1 cellular context compared by ENCODE assay signal in the genomic region with DNA sequence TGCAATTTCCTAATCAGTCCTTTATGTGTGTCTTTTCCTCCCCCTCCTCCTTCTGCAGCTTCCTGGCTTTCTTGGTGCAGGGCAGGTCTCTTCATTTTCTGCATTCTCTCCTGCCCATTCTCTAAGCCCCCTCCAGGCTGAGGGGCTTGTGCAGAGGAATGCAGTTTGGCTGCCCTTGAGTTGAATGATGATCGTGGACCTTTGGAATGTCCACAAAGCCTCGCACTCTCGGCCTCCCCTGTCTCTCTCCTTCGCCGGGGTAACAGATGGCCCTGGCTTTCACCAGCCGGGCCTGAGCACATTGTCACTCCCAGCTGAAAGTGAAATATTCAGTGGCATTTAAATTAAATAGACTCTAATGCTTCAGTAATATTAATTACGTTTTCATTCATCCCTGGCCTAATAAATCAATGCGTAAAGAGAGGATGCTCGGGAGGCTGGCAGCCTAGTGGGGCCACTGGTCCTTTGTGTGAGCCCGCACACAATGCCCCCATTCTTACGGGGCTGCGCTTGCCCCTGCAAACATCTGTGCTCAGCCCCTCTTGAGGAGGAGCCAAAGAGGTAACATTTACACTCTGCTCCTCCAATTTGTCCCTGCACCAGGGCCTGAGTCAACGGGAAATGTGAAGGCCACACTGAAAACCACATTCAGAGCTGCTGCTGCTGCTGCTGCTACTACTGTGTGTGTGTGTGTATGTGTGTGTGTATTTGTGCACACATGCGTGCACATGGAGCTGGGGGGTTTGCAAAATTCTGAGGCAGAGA.
TF ChIP-seq lines count a peak whose summit lies in the region.

No MANE protein-coding gene starts in this region.

TF ChIP-seq in WTC11, 78 proteins besides CTCF, POLR2A, EP300 and RAD21:
- TF ChIP-seq SMAD3 (CRISPR knock-in tag; IDR thresholded peaks at IDR 0.05; ENCODE audit: borderline replicate concordance): no peak
- TF ChIP-seq RORB (CRISPR knock-in tag; IDR thresholded peaks at IDR 0.05): no peak
- no peak for TF ChIP-seq OVOL2 (CRISPR knock-in tag; IDR thresholded peaks at IDR 0.05; ENCODE audit: borderline replicate concordance)
- TF ChIP-seq MXD4 (CRISPR knock-in tag; IDR thresholded peaks at IDR 0.05; ENCODE audit: borderline replicate concordance): no peak
- TF ChIP-seq IRF2 (CRISPR knock-in tag; IDR thresholded peaks at IDR 0.05; ENCODE audit: borderline replicate concordance, low read depth): no peak
- no peak for TF ChIP-seq KAT7 (CRISPR knock-in tag; IDR thresholded peaks at IDR 0.05; ENCODE audit: borderline replicate concordance)
- TF ChIP-seq, protein P1, sequence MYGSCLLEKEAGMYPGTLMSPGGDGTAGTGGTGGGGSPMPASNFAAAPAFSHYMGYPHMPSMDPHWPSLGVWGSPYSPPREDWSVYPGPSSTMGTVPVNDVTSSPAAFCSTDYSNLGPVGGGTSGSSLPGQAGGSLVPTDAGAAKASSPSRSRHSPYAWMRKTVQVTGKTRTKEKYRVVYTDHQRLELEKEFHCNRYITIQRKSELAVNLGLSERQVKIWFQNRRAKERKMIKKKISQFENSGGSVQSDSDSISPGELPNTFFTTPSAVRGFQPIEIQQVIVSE (CRISPR knock-in tag; IDR thresholded peaks at IDR 0.05; ENCODE audit: borderline replicate concordance): no peak
- TF ChIP-seq, protein P2, sequence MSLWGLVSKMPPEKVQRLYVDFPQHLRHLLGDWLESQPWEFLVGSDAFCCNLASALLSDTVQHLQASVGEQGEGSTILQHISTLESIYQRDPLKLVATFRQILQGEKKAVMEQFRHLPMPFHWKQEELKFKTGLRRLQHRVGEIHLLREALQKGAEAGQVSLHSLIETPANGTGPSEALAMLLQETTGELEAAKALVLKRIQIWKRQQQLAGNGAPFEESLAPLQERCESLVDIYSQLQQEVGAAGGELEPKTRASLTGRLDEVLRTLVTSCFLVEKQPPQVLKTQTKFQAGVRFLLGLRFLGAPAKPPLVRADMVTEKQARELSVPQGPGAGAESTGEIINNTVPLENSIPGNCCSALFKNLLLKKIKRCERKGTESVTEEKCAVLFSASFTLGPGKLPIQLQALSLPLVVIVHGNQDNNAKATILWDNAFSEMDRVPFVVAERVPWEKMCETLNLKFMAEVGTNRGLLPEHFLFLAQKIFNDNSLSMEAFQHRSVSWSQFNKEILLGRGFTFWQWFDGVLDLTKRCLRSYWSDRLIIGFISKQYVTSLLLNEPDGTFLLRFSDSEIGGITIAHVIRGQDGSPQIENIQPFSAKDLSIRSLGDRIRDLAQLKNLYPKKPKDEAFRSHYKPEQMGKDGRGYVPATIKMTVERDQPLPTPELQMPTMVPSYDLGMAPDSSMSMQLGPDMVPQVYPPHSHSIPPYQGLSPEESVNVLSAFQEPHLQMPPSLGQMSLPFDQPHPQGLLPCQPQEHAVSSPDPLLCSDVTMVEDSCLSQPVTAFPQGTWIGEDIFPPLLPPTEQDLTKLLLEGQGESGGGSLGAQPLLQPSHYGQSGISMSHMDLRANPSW (CRISPR knock-in tag; conservative IDR thresholded peaks at IDR 0.05; ENCODE audit: low read depth): no peak
- TF ChIP-seq, protein P3, sequence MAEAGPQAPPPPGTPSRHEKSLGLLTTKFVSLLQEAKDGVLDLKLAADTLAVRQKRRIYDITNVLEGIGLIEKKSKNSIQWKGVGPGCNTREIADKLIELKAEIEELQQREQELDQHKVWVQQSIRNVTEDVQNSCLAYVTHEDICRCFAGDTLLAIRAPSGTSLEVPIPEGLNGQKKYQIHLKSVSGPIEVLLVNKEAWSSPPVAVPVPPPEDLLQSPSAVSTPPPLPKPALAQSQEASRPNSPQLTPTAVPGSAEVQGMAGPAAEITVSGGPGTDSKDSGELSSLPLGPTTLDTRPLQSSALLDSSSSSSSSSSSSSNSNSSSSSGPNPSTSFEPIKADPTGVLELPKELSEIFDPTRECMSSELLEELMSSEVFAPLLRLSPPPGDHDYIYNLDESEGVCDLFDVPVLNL (CRISPR knock-in tag; IDR thresholded peaks at IDR 0.05; ENCODE audit: borderline replicate concordance, low read depth): no peak
- TF ChIP-seq, protein P4, sequence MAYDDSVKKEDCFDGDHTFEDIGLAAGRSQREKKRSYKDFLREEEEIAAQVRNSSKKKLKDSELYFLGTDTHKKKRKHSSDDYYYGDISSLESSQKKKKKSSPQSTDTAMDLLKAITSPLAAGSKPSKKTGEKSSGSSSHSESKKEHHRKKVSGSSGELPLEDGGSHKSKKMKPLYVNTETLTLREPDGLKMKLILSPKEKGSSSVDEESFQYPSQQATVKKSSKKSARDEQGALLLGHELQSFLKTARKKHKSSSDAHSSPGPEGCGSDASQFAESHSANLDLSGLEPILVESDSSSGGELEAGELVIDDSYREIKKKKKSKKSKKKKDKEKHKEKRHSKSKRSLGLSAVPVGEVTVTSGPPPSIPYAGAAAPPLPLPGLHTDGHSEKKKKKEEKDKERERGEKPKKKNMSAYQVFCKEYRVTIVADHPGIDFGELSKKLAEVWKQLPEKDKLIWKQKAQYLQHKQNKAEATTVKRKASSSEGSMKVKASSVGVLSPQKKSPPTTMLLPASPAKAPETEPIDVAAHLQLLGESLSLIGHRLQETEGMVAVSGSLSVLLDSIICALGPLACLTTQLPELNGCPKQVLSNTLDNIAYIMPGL (CRISPR knock-in tag; IDR thresholded peaks at IDR 0.05): no peak
- no peak for TF ChIP-seq ATF1 (CRISPR knock-in tag; IDR thresholded peaks at IDR 0.05)
- no peak for TF ChIP-seq ETV6 (CRISPR knock-in tag; IDR thresholded peaks at IDR 0.05)
- TF ChIP-seq ZNF671 (CRISPR knock-in tag; IDR thresholded peaks at IDR 0.05): no peak
- TF ChIP-seq, protein P5, sequence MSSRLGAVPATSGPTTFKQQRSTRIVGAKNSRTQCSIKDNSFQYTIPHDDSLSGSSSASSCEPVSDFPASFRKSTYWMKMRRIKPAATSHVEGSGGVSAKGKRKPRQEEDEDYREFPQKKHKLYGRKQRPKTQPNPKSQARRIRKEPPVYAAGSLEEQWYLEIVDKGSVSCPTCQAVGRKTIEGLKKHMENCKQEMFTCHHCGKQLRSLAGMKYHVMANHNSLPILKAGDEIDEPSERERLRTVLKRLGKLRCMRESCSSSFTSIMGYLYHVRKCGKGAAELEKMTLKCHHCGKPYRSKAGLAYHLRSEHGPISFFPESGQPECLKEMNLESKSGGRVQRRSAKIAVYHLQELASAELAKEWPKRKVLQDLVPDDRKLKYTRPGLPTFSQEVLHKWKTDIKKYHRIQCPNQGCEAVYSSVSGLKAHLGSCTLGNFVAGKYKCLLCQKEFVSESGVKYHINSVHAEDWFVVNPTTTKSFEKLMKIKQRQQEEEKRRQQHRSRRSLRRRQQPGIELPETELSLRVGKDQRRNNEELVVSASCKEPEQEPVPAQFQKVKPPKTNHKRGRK (CRISPR knock-in tag; IDR thresholded peaks at IDR 0.05; ENCODE audit: borderline replicate concordance): no peak
- TF ChIP-seq, protein P6, sequence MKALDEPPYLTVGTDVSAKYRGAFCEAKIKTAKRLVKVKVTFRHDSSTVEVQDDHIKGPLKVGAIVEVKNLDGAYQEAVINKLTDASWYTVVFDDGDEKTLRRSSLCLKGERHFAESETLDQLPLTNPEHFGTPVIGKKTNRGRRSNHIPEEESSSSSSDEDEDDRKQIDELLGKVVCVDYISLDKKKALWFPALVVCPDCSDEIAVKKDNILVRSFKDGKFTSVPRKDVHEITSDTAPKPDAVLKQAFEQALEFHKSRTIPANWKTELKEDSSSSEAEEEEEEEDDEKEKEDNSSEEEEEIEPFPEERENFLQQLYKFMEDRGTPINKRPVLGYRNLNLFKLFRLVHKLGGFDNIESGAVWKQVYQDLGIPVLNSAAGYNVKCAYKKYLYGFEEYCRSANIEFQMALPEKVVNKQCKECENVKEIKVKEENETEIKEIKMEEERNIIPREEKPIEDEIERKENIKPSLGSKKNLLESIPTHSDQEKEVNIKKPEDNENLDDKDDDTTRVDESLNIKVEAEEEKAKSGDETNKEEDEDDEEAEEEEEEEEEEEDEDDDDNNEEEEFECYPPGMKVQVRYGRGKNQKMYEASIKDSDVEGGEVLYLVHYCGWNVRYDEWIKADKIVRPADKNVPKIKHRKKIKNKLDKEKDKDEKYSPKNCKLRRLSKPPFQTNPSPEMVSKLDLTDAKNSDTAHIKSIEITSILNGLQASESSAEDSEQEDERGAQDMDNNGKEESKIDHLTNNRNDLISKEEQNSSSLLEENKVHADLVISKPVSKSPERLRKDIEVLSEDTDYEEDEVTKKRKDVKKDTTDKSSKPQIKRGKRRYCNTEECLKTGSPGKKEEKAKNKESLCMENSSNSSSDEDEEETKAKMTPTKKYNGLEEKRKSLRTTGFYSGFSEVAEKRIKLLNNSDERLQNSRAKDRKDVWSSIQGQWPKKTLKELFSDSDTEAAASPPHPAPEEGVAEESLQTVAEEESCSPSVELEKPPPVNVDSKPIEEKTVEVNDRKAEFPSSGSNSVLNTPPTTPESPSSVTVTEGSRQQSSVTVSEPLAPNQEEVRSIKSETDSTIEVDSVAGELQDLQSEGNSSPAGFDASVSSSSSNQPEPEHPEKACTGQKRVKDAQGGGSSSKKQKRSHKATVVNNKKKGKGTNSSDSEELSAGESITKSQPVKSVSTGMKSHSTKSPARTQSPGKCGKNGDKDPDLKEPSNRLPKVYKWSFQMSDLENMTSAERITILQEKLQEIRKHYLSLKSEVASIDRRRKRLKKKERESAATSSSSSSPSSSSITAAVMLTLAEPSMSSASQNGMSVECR (CRISPR knock-in tag; IDR thresholded peaks at IDR 0.05; ENCODE audit: borderline replicate concordance): no peak
- no peak for TF ChIP-seq NFYB (CRISPR knock-in tag; conservative IDR thresholded peaks at IDR 0.05; ENCODE audit: low read depth)
- TF ChIP-seq, protein P7, sequence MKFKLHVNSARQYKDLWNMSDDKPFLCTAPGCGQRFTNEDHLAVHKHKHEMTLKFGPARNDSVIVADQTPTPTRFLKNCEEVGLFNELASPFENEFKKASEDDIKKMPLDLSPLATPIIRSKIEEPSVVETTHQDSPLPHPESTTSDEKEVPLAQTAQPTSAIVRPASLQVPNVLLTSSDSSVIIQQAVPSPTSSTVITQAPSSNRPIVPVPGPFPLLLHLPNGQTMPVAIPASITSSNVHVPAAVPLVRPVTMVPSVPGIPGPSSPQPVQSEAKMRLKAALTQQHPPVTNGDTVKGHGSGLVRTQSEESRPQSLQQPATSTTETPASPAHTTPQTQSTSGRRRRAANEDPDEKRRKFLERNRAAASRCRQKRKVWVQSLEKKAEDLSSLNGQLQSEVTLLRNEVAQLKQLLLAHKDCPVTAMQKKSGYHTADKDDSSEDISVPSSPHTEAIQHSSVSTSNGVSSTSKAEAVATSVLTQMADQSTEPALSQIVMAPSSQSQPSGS (CRISPR knock-in tag; IDR thresholded peaks at IDR 0.05; ENCODE audit: borderline replicate concordance, low read depth): no peak
- no peak for TF ChIP-seq NR1H2 (CRISPR knock-in tag; IDR thresholded peaks at IDR 0.05)
